ENCODE assay signal across 8 cellular contexts in the genomic region with DNA sequence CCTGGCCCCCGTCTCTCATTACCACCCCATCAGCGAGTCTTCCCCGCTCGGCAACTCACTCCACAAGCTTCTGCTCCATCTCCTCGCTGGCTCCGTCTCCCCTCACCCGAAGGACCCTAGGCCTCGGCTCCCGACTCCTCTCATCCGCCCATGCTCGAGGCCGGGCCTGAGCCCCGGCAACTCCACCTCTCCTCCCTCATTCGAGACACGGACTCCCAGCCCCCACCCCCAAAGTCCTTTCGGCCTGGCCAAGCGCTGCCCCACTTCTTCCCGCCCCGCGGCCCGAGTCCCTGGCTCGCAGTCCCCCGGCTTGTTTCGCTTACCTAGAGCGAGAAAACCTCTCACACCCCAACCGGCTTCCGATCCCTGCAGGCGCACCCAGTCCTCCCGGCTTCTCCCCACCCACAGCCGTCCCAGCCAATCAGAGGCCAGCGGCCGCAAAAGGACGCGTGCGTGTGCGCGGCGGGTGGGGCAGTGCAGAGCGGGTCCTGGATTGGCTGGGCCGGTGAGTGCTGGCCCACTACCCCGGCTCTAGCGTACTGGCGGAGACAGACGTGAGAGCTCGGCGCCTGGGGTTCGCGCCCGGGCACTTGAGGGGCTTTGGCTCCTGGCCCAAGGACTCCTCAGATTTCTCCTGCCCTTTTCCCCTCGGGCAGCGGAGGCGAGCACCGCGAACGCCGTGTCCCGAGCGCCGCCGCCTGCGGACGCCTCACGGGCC. TPM values are rescaled to one million over a fixed set of nuclear protein-coding genes. Genes with fewer than 3 reads are reported as not detected.
A peak's percentile ranks its signal among the peaks of the same experiment; 100 is the strongest.
DNase-seq lines count a peak whose midpoint lies in the region; ATAC-seq lines count a peak whose summit lies in the region.

Gene HIGD1A (minus strand): TSS at position 378 of the 718 bp plus-strand sequence. CDS start 10,237 bp downstream, outside the sequence.

- peaks cover 0 to 10% (median 4%) of the 10 kb centered on the region in 3 donors for H3K36me3 Mint-ChIP-seq in CD8-positive, alpha-beta memory T cell

- H3K9me3 ChIP-seq in CD8-positive, alpha-beta memory T cell (ENCODE audit: low read length): no peaks in the 10 kb centered on the region

- POLR2A ChIA-PET in CD8-positive, alpha-beta memory T cell (lab: Charles Lee): interaction anchor here (1.1 kb wide), 1 partner anchor 12 kb away, joined by 4 read pairs; no protein-coding TSS in a partner anchor

- H3K27me3 Mint-ChIP-seq in CD8-positive, alpha-beta memory T cell: peaks cover 0 to 19% of the 10 kb centered on the region in 2 donors

- H3K36me3 ChIP-seq in CD8-positive, alpha-beta memory T cell (ENCODE audit: insufficient read depth, low read length): no peaks in the 10 kb centered on the region

- peak within 1 kb of the TSS; percentile 93 for H3K4me3 ChIP-seq in CD8-positive, alpha-beta memory T cell (ENCODE audit: low read length)

- H3K4me1 ChIP-seq in CD8-positive, alpha-beta memory T cell (ENCODE audit: insufficient read depth, low read length): peaks cover 36% of the 10 kb centered on the region

- DNase-seq in CD8-positive, alpha-beta memory T cell: peak; percentile 90 to 93 (median 91)
- DNase-seq in HS-5 (ENCODE audit: low read depth): peak; percentile 64
- DNase-seq in NK-92 treated with Interleukin-12 subunit alpha and Interleukin-12 subunit beta, amount 100 ng/mL, for 24 hours (lab: John Stamatoyannopoulos, UW): peak; percentile 91
- DNase-seq in activated CD8-positive, alpha-beta memory T cell treated with anti-CD3 and anti-CD28 coated beads for 24 hours: peak; percentile 94
- DNase-seq in effector CD8-positive, alpha-beta T cell (lab: John Stamatoyannopoulos, UW): peak; percentile 90
- DNase-seq in lung microvascular endothelial cell (ENCODE audit: low read depth in 2 of 2): peak; percentile 96 to 97
- peak; percentile 86 to 91 (median 90) for DNase-seq in stimulated activated CD4-positive, alpha-beta T cell treated with anti-CD3 and anti-CD28 coated beads, TNF-alpha, amount 100 ng/mL, for 48 hours (ENCODE audit: low read depth in 3 of 3)

- peak; percentile 99 for ATAC-seq in GM19468 (IDR thresholded peaks at IDR 0.05; ENCODE audit: extremely low read depth, unreplicated experiment)

- no peaks in the 10 kb centered on the region for H3K27me3 ChIP-seq in CD8-positive, alpha-beta memory T cell (ENCODE audit: insufficient read depth, low read length, poor library complexity, severe bottlenecking)

- H3K9me3 Mint-ChIP-seq in CD8-positive, alpha-beta memory T cell: no peaks in the 10 kb centered on the region

- H3K27ac ChIP-seq in CD8-positive, alpha-beta memory T cell (ENCODE audit: low read depth, low read length): peak within 1 kb of the TSS; percentile 90

- CTCF ChIA-PET in CD8-positive, alpha-beta memory T cell (lab: Charles Lee): interaction anchor here (1.0 to 1.7 kb wide), 3 partner anchors 22 to 59 kb away, joined by 4 to 6 read pairs (median 4); no protein-coding TSS in a partner anchor

- peak within 1 kb of the TSS; percentile 92 to 98 (median 96) for H3K4me3 Mint-ChIP-seq in CD8-positive, alpha-beta memory T cell

- peaks cover 33 to 51% (median 40%) of the 10 kb centered on the region in 3 donors for H3K4me1 Mint-ChIP-seq in CD8-positive, alpha-beta memory T cell

- peak within 1 kb of the TSS; percentile 86 to 98 (median 94) for H3K27ac Mint-ChIP-seq in CD8-positive, alpha-beta memory T cell

RNA-seq across cellular contexts. Expression of gene HIGD1A, which starts in this region (rescaled TPM):
- 10 to 100 TPM; 89.3 to 93.2 TPM for total RNA-seq in CD8-positive, alpha-beta memory T cell
- 101 TPM for polyA plus RNA-seq in CD8-positive, alpha-beta memory T cell
- 93.5 and 95.5 TPM in 2 replicates for total RNA-seq in lung microvascular endothelial cell

Comparison
In these comparisons a context has a peak if more than half of its experiments do, and no peak if none do; other contexts are left out.
1. Peak in every context shown above with its lines: DNase-seq, ATAC-seq, H3K4me3 ChIP-seq and H3K27ac ChIP-seq.